Comparison of ENCODE assay signal across 11 cellular contexts in genomic region chr6:2953098-2953497, GRCh38. TPM values are rescaled to one million over a fixed set of nuclear protein-coding genes. Genes with fewer than 3 reads are reported as not detected.
DNase-seq lines count a peak whose midpoint lies in the region; ATAC-seq and TF ChIP-seq lines count a peak whose summit lies in the region.
"Had no signal": no experiment of that assay in that cellular context is flagged by ENCODE, and none has a peak within 500 bp of the region (broad histone marks: within the 10 kb centered on the region; RNA-seq: fewer than 3 reads in every experiment).

No MANE protein-coding gene starts in this region.

- no peaks in the 10 kb centered on the region for H3K9me3 Mint-ChIP-seq in dendritic cell treated with granulocyte-macrophage colony-stimulating factor and Interleukin-4, amounts not matched to agents 40 ng/mL and 50 ng/mL, for 4 days
- H3K9me3 Mint-ChIP-seq: stimulated activated naive CD8-positive, alpha-beta T cell treated with anti-CD3 and anti-CD28 coated beads, Interleukin-15, Interleukin-2, amounts not matched to agents 100 ng/mL and 50 ng/mL, for 24 hours had no signal

- H3K36me3 Mint-ChIP-seq in dendritic cell treated with granulocyte-macrophage colony-stimulating factor and Interleukin-4, amounts not matched to agents 40 ng/mL and 50 ng/mL, for 4 days (ENCODE audit: low read depth) = peaks cover 93% of the 10 kb centered on the region

- H3K23ac ChIP-seq in neuronal stem cell (ENCODE audit: low read depth, low read length, poor library complexity) = no peak overlapping the region

- H4K91ac ChIP-seq in neuronal stem cell (ENCODE audit: low read depth, low read length, poor library complexity) = no peak overlapping the region

- no peak overlapping the region for H3K9ac ChIP-seq in neuronal stem cell (ENCODE audit: low read depth, low read length, poor library complexity)

- H4K8ac ChIP-seq in neuronal stem cell (ENCODE audit: low read depth, low read length) = no peak overlapping the region

- intact Hi-C loops in heart left ventricle (cut with DNase I) = loop anchor here in 6 of 10 donors (2.0 to 5.0 kb wide), 4 partner anchors 18 to 36 kb away; partner anchors contain the start of gene SERPINB6 (in 1 of the 6)
- intact Hi-C loops in cardiac septum (cut with DNase I) = loop anchor here (2.0 kb wide), 1 partner anchor 18 kb away; the partner anchor contains the start of gene SERPINB6
- intact Hi-C loops in dendritic cell treated with granulocyte-macrophage colony-stimulating factor and Interleukin-4, amounts not matched to agents 40 ng/mL and 50 ng/mL, for 4 days (cut with micrococcal nuclease) = no loop called here
- intact Hi-C loops in upper lobe of right lung (cut with DNase I) = no loop called here

- H3K4me2 ChIP-seq in neuronal stem cell (ENCODE audit: insufficient read depth, low read length, poor library complexity, severe bottlenecking) = no peak overlapping the region

- H3K4me1 Mint-ChIP-seq in dendritic cell treated with granulocyte-macrophage colony-stimulating factor and Interleukin-4, amounts not matched to agents 40 ng/mL and 50 ng/mL, for 4 days (ENCODE audit: low read depth) = peaks cover 32% of the 10 kb centered on the region

- H3K27ac Mint-ChIP-seq in dendritic cell treated with granulocyte-macrophage colony-stimulating factor and Interleukin-4, amounts not matched to agents 40 ng/mL and 50 ng/mL, for 4 days = peak overlapping the region; percentile 94

- H2AFZ ChIP-seq in neuronal stem cell (ENCODE audit: low read length) = peak overlapping the region; percentile 32

- H3K14ac ChIP-seq in neuronal stem cell (ENCODE audit: low read length) = no peak overlapping the region

- no peak overlapping the region for H2BK120ac ChIP-seq in neuronal stem cell (ENCODE audit: low read depth, low read length)

- H3K27me3 Mint-ChIP-seq in dendritic cell treated with granulocyte-macrophage colony-stimulating factor and Interleukin-4, amounts not matched to agents 40 ng/mL and 50 ng/mL, for 4 days = no peaks in the 10 kb centered on the region
- H3K27me3 Mint-ChIP-seq: stimulated activated naive CD8-positive, alpha-beta T cell treated with anti-CD3 and anti-CD28 coated beads, Interleukin-15, Interleukin-2, amounts not matched to agents 100 ng/mL and 50 ng/mL, for 24 hours had no signal

- no peak for DNase-seq in heart left ventricle
- no peak for DNase-seq in cardiac septum (ENCODE audit: low spot score)
- no peak for DNase-seq in neuronal stem cell (ENCODE audit: low spot score)
- no peak for DNase-seq in upper lobe of right lung
- DNase-seq in NCI-H2081 (lab: John Stamatoyannopoulos, UW) = no peak
- no peak for DNase-seq in DMS53 treated with DMSO at 0.1 percent for 48 hours (lab: John Stamatoyannopoulos, UW; ENCODE audit: unreplicated experiment)
- DNase-seq: KG1, NCI-H2171 had no signal

- no peak overlapping the region for H2BK5ac ChIP-seq in neuronal stem cell (ENCODE audit: low read length)

- H3K4me1 ChIP-seq in heart left ventricle (peaks cover 0 to 45% (median 27%) of the 10 kb centered on the region in 12 donors), neuronal stem cell (ENCODE audit: control insufficient read depth in 2 of 2, insufficient read depth in 1 of 2, low read depth in 1 of 2, low read length in 2 of 2) (peaks cover 0 to 5% of the 10 kb centered on the region in 2 donors), upper lobe of right lung (peaks cover 25% of the 10 kb centered on the region)

- no peak overlapping the region for H2BK12ac ChIP-seq in neuronal stem cell (ENCODE audit: low read length)

- H3K4me3 Mint-ChIP-seq in dendritic cell treated with granulocyte-macrophage colony-stimulating factor and Interleukin-4, amounts not matched to agents 40 ng/mL and 50 ng/mL, for 4 days = no peak overlapping the region

- H3K27me3 ChIP-seq in heart left ventricle = no peaks in the 10 kb centered on the region
- H3K27me3 ChIP-seq in neuronal stem cell (ENCODE audit: control insufficient read depth in 3 of 3, insufficient read depth in 3 of 3, low read depth in 1 of 3, low read length in 3 of 3) = no peaks in the 10 kb centered on the region
- H3K27me3 ChIP-seq in upper lobe of right lung = no peaks in the 10 kb centered on the region

- H3K4me3 ChIP-seq in heart left ventricle (peak overlapping the region in 1 of 12 donors; percentile 19), neuronal stem cell (ENCODE audit: low read length in 2 of 2) (no peak overlapping the region), upper lobe of right lung (no peak overlapping the region)

- H2BK15ac ChIP-seq in neuronal stem cell (ENCODE audit: low read length) = no peak overlapping the region

- no peak for TF ChIP-seq CTCF in heart left ventricle (IDR thresholded peaks at IDR 0.05)
- TF ChIP-seq CTCF in upper lobe of right lung (IDR thresholded peaks at IDR 0.05) = no peak

- H3K4ac ChIP-seq in neuronal stem cell (ENCODE audit: low read length) = no peak overlapping the region

- TF ChIP-seq POLR2A in heart left ventricle (IDR thresholded peaks at IDR 0.05) = no peak

- H3K79me1 ChIP-seq in neuronal stem cell (ENCODE audit: low read depth, low read length) = no peaks in the 10 kb centered on the region

- ATAC-seq in heart left ventricle (no peak), upper lobe of right lung (no peak), GM19328 (IDR thresholded peaks at IDR 0.05; ENCODE audit: unreplicated experiment) (no peak)

- H3K9me3 ChIP-seq in heart left ventricle (no peaks in the 10 kb centered on the region), neuronal stem cell (replicated peaks in 1 of 2; ENCODE audit: control insufficient read depth in 2 of 2, insufficient read depth in 1 of 2, low read depth in 1 of 2, low read length in 2 of 2) (no peaks in the 10 kb centered on the region), upper lobe of right lung (no peaks in the 10 kb centered on the region)

- no peak overlapping the region for H2AK5ac ChIP-seq in neuronal stem cell (ENCODE audit: low read depth, low read length)

- H3K36me3 ChIP-seq in heart left ventricle (peaks cover 0 to 74% (median 51%) of the 10 kb centered on the region in 9 donors), neuronal stem cell (replicated peaks in 1 of 2; ENCODE audit: control insufficient read depth in 2 of 2, insufficient read depth in 2 of 2, low read length in 2 of 2) (no peaks in the 10 kb centered on the region), upper lobe of right lung (peaks cover 47% of the 10 kb centered on the region)

- peak overlapping the region in 11 of 12 donors; percentile 29 to 77 (median 57) for H3K27ac ChIP-seq in heart left ventricle
- no peak overlapping the region for H3K27ac ChIP-seq in neuronal stem cell (replicated peaks; ENCODE audit: low read length)
- peak overlapping the region; percentile 12 for H3K27ac ChIP-seq in upper lobe of right lung

- 88 to 93% (median 89%) methylated on average over 12 of the region's 12 CpGs for WGBS in heart left ventricle, 4 donors
- no CpG with 5 or more reads among the region's 12 CpGs for WGBS in neuronal stem cell (ENCODE audit: extremely low coverage in 2 of 2, insufficient read length in 2 of 2, insufficient replicate concordance in 1 of 2), 2 donors

- H3K18ac ChIP-seq in neuronal stem cell (ENCODE audit: low read length) = no peak overlapping the region

RNA-seq across cellular contexts. Expression of gene SERPINB6, which starts 18.3 kb away (rescaled TPM):
- total RNA-seq in heart left ventricle (100 to 1,000 TPM; 168 to 246 (median 188) TPM), cardiac septum (171 TPM), upper lobe of right lung (157 TPM)
- polyA plus RNA-seq in heart left ventricle = 100 to 1,000 TPM; 146 to 157 TPM
- 8.4 TPM for polyA plus RNA-seq in neuronal stem cell (2013, experiment 1 of 2)
- 9.3 TPM for polyA plus RNA-seq in neuronal stem cell (2013, experiment 2 of 2)

RNA-seq across cellular contexts. Expression of gene NQO2, which starts 46.6 kb away (rescaled TPM):
- total RNA-seq in heart left ventricle (10 to 100 TPM; 37.0 to 76.0 (median 62.8) TPM), cardiac septum (37.9 TPM), upper lobe of right lung (20.6 TPM)
- 10 to 100 TPM; 40.8 to 85.4 TPM for polyA plus RNA-seq in heart left ventricle
- 28.9 TPM for polyA plus RNA-seq in neuronal stem cell (2013, experiment 1 of 2)
- 28.0 TPM for polyA plus RNA-seq in neuronal stem cell (2013, experiment 2 of 2)

RNA-seq across cellular contexts. Expression of gene SERPINB9, which starts 50.0 kb away (rescaled TPM):
- total RNA-seq in heart left ventricle (10 to 100 TPM in 1 of 9 donors, 1 to 10 TPM in 8; 2.1 to 16.7 (median 5.4) TPM), cardiac septum (5.3 TPM), upper lobe of right lung (12.4 TPM)
- 1 to 10 TPM; 2.1 to 2.7 TPM for polyA plus RNA-seq in heart left ventricle
- 0.96 TPM for polyA plus RNA-seq in neuronal stem cell (2013, experiment 1 of 2)
- 1.1 TPM for polyA plus RNA-seq in neuronal stem cell (2013, experiment 2 of 2)

Comparison
In these comparisons a context has a peak if more than half of its experiments do, and no peak if none do; other contexts are left out.
1. intact Hi-C loops: an anchor here in heart left ventricle (2.0 to 5.0 kb wide) and cardiac septum (2.0 kb wide); none called in dendritic cell treated with granulocyte-macrophage colony-stimulating factor and Interleukin-4, amounts not matched to agents 40 ng/mL and 50 ng/mL, for 4 days and upper lobe of right lung.